7 cellular contexts compared by ENCODE assay signal in genomic region chr1:42845866-42846256, GRCh38. TPM values are rescaled to one million over a fixed set of nuclear protein-coding genes. Genes with fewer than 3 reads are reported as not detected.
DNase-seq lines count a peak whose midpoint lies in the region; ATAC-seq and TF ChIP-seq lines count a peak whose summit lies in the region.

No MANE protein-coding gene starts in this region.

- no peaks in the 10 kb centered on the region for H3K27me3 ChIP-seq in kidney epithelial cell (ENCODE audit: control insufficient read depth, insufficient read depth, low read length)
- H3K27me3 ChIP-seq in testis: no peaks in the 10 kb centered on the region

- H3K4me1 ChIP-seq in testis: peaks cover 9% of the 10 kb centered on the region

- TF ChIP-seq CTCF in kidney epithelial cell (IDR thresholded peaks at IDR 0.05; ENCODE audit: insufficient read depth, low read length, poor library complexity, severe bottlenecking): no peak
- TF ChIP-seq CTCF in testis (IDR thresholded peaks at IDR 0.05): no peak

- H3K27ac ChIP-seq in testis: no peak overlapping the region

- 5 to 8% methylated on average over 10 of the region's 10 CpGs for WGBS in testis, 2 donors

- TF ChIP-seq POLR2A in testis (IDR thresholded peaks at IDR 0.05): no peak

- peaks cover 7 to 8% of the 10 kb centered on the region in 2 donors for H3K9me3 Mint-ChIP-seq in activated naive CD4-positive, alpha-beta T cell treated with anti-CD3 and anti-CD28 coated beads, Interleukin-2, amount 50 U/mL, for 72 hours

- ATAC-seq in GM19324 (IDR thresholded peaks at IDR 0.05; ENCODE audit: low FRiP score, unreplicated experiment) (peak; percentile 15), HG02943 (IDR thresholded peaks at IDR 0.05; ENCODE audit: low read depth, unreplicated experiment) (peak; percentile 25)
- ATAC-seq in activated naive CD4-positive, alpha-beta T cell treated with anti-CD3 and anti-CD28 coated beads, Interleukin-2, amount 50 U/mL, for 72 hours: peak; percentile 7

- H3K36me3 ChIP-seq in kidney epithelial cell (ENCODE audit: control insufficient read depth, insufficient read depth, low read length) (no peaks in the 10 kb centered on the region), testis (ENCODE audit: low read depth, missing control alignments) (no peaks in the 10 kb centered on the region)

- H3K9me3 ChIP-seq in testis: no peaks in the 10 kb centered on the region

- H3K36me3 Mint-ChIP-seq in activated naive CD4-positive, alpha-beta T cell treated with anti-CD3 and anti-CD28 coated beads, Interleukin-2, amount 50 U/mL, for 72 hours: peaks cover 40 to 56% of the 10 kb centered on the region in 2 donors

- intact Hi-C loops in testis (cut with DNase I; ENCODE audit: low total_unique reads): no loop called here

- H3K4me3 ChIP-seq in kidney epithelial cell (ENCODE audit: low read depth, low read length) (peak overlapping the region; percentile 85), testis (peak overlapping the region; percentile 85 to 89)

- peak overlapping the region; percentile 90 to 92 for H3K27ac Mint-ChIP-seq in activated naive CD4-positive, alpha-beta T cell treated with anti-CD3 and anti-CD28 coated beads, Interleukin-2, amount 50 U/mL, for 72 hours

- DNase-seq in activated naive CD4-positive, alpha-beta T cell treated with anti-CD3 and anti-CD28 coated beads, Interleukin-2, amount 50 U/mL, for 72 hours (ENCODE audit: low spot score in 2 of 2): no peak
- no peak for DNase-seq in kidney epithelial cell (ENCODE audit: low read depth)
- no peak for DNase-seq in testis
- DNase-seq in GDM1 (lab: John Stamatoyannopoulos, UW): no peak
- DNase-seq in NCI-H2081 treated with DMSO at 0.1 percent for 48 hours (lab: John Stamatoyannopoulos, UW): no peak

RNA-seq across cellular contexts. Expression of gene ZNF691, which starts 0.6 kb away (rescaled TPM):
- 1 to 10 TPM; 6.3 to 9.8 TPM for total RNA-seq in activated naive CD4-positive, alpha-beta T cell treated with anti-CD3 and anti-CD28 coated beads, Interleukin-2, amount 50 U/mL, for 72 hours
- total RNA-seq in kidney epithelial cell: 8.8 and 9.4 TPM in 2 replicates
- total RNA-seq in testis: 10 to 100 TPM; 16.7 to 17.3 TPM
- polyA plus RNA-seq in testis (ENCODE audit: insufficient read depth, low read depth, low replicate concordance): 12.9 TPM

RNA-seq across cellular contexts. Expression of gene SVBP, which starts 28.7 kb away (rescaled TPM):
- total RNA-seq in activated naive CD4-positive, alpha-beta T cell treated with anti-CD3 and anti-CD28 coated beads, Interleukin-2, amount 50 U/mL, for 72 hours: 10 to 100 TPM; 15.8 to 30.6 TPM
- total RNA-seq in kidney epithelial cell (39.7 and 45.6 TPM in 2 replicates), testis (10 to 100 TPM; 36.2 to 47.9 TPM)
- 86.0 TPM for polyA plus RNA-seq in testis (ENCODE audit: insufficient read depth, low read depth, low replicate concordance)

RNA-seq across cellular contexts. Expression of gene ERMAP, which starts 28.9 kb away (rescaled TPM):
- 1 to 10 TPM; 4.3 to 5.0 TPM for total RNA-seq in activated naive CD4-positive, alpha-beta T cell treated with anti-CD3 and anti-CD28 coated beads, Interleukin-2, amount 50 U/mL, for 72 hours
- 7.4 and 8.9 TPM in 2 replicates for total RNA-seq in kidney epithelial cell
- total RNA-seq in testis: 10 to 100 TPM; 10.6 to 14.0 TPM
- polyA plus RNA-seq in testis (ENCODE audit: insufficient read depth, low read depth, low replicate concordance): 11.7 TPM
